23 cellular contexts compared by ENCODE assay signal in the genomic region with DNA sequence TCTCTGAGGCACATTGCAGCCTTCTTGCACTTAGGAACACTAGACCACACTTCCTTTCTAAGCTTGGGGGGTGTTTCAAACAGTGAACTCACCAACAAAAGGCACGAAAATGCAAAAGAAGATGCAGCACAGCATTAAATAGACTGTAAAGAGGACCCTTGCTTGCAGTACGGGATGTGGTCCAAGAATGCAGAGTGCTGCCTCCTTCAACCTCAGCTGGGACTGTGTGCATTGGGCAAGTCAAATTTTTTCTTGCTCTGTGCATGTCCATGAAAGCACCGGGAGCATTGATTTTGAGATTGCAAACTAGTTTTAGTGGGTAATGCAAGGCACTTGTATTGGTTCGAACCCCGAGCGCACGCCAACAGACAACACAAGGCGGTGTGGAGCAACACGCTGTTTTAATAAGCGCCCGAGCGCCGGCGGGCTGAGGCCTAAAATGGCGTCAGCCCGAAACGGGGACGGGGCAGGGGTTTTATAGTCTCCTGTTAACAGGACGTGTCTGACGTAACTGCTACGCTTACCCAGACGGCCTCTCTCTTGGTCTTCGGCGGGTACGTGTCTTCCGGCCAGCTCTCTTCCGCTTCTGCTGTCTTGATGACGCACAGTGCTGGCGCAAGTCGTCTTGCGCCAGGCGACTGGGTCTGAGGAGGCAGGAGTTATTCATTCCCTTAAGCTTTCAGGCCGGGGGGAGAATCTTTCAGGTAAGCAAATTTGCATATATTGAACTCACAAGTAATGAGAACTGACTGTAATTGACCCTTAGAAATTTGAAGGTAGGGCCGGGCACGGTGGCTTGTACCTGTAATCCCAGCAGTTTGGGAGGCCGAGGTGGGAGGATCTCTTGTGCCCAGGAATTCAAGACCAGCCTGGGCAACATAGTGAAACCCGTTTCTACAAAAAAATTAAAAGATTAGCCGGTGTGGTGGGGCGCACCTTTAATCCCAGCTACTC. TPM values are rescaled to one million over a fixed set of nuclear protein-coding genes. Genes with fewer than 3 reads are reported as not detected.
DNase-seq lines count a peak whose midpoint lies in the region; ATAC-seq, FAIRE-seq and TF ChIP-seq lines count a peak whose summit lies in the region.
"Had no signal": no experiment of that assay in that cellular context is flagged by ENCODE, and none has a peak within 500 bp of the region (broad histone marks: within the 10 kb centered on the region; RNA-seq: fewer than 3 reads in every experiment).

No MANE protein-coding gene starts in this region.

- H2BK120ac ChIP-seq in H1 (replicated peaks; ENCODE audit: low read depth, low read length) = peak overlapping the region; percentile 66

- H3K9me3 ChIP-seq in HUES48 (ENCODE audit: control insufficient read depth, insufficient read depth, low read length) (peaks cover 4% of the 10 kb centered on the region; the same call in 1 of the 2 replicates), H1 (ENCODE audit: insufficient read depth in 2 of 2, low read depth in 1 of 2, low read length in 1 of 2) (peaks cover 0 to 6% of the 10 kb centered on the region in 2 experiments; a peak in 1 of 4 replicates), neural progenitor cell (ENCODE audit: low read depth) (no peaks in the 10 kb centered on the region)

- no peak overlapping the region for H2BK5ac ChIP-seq in H1 (ENCODE audit: low read depth, low read length)

- no peak overlapping the region for H3K23ac ChIP-seq in H1 (ENCODE audit: insufficient read length)

- H3K36me3 Mint-ChIP-seq in GM23338 (ENCODE audit: low read depth) = peaks cover 6% of the 10 kb centered on the region; the same call in 1 of the 3 replicates
- H3K36me3 Mint-ChIP-seq in neural progenitor cell = peaks cover 2% of the 10 kb centered on the region
- H3K36me3 Mint-ChIP-seq: CD4-positive, CD25-positive, alpha-beta regulatory T cell had no signal

- H4K20me1 ChIP-seq in GM23338 (replicated peaks; ENCODE audit: insufficient read depth) = no peaks in the 10 kb centered on the region
- H4K20me1 ChIP-seq in H1 (replicated peaks in 1 of 2; ENCODE audit: control insufficient read depth in 1 of 2, insufficient read depth in 2 of 2, low read length in 2 of 2) = no peaks in the 10 kb centered on the region
- H4K20me1 ChIP-seq in neural progenitor cell (ENCODE audit: low read depth) = no peaks in the 10 kb centered on the region

- no peak overlapping the region for H3K4me3 Mint-ChIP-seq in GM23338
- H3K4me3 Mint-ChIP-seq in neural progenitor cell = no peak overlapping the region
- H3K4me3 Mint-ChIP-seq: CD4-positive, CD25-positive, alpha-beta regulatory T cell; HFFc6 had no signal

- H2BK15ac ChIP-seq in H1 (ENCODE audit: low read length) = peak overlapping the region; percentile 74; the same call in 1 of the 2 replicates

- no peak overlapping the region for H2BK20ac ChIP-seq in H1 (ENCODE audit: low read length)

- H2AFZ ChIP-seq in GM23338 (peak overlapping the region; percentile 61), H1 (ENCODE audit: low read length) (peak overlapping the region; percentile 90), neural progenitor cell (replicated peaks) (peak overlapping the region; percentile 44)
- H2AFZ ChIP-seq: GM23248 had no signal

- no peak for TF ChIP-seq CTCF in GM23338 (conservative IDR thresholded peaks at IDR 0.05; ENCODE audit: low read depth in 2 of 2)
- TF ChIP-seq CTCF in H1 (IDR thresholded peaks at IDR 0.05; ENCODE audit: control extremely low read depth in 1 of 3, insufficient read depth in 1 of 3, low read depth in 1 of 3, low read length in 3 of 3) = no peak
- TF ChIP-seq CTCF in neural progenitor cell (IDR thresholded peaks at IDR 0.05) = no peak
- no peak for TF ChIP-seq CTCF in GM13976 (IDR thresholded peaks at IDR 0.05; ENCODE audit: borderline replicate concordance, control extremely low read depth, extremely low read depth, insufficient read depth, missing control alignments)

- H3K27me3 Mint-ChIP-seq in GM23338 (ENCODE audit: insufficient read depth, low read depth, poor library complexity) (peaks cover 4% of the 10 kb centered on the region), neural progenitor cell (ENCODE audit: insufficient read depth, low read depth) (peaks cover 7% of the 10 kb centered on the region)

- H3K9me3 Mint-ChIP-seq in GM23338 (peaks cover 11% of the 10 kb centered on the region; the same call in 2 of the 3 replicates), neural progenitor cell (peaks cover 14% of the 10 kb centered on the region)

- no peaks in the 10 kb centered on the region; the same call in 1 of the 2 replicates for H3K9me2 ChIP-seq in GM23338 (ENCODE audit: insufficient read depth)

- H3K4ac ChIP-seq in H1 (replicated peaks; ENCODE audit: insufficient read length, low read depth, low read length) = no peak overlapping the region

- H3K36me3 ChIP-seq in GM23338 (ENCODE audit: insufficient read depth) (no peaks in the 10 kb centered on the region), HUES48 (ENCODE audit: control insufficient read depth, insufficient read depth, low read length) (no peaks in the 10 kb centered on the region), H1 (ENCODE audit: control insufficient read depth in 2 of 4, insufficient read depth in 4 of 4, low read length in 3 of 4) (no peaks in the 10 kb centered on the region), neural progenitor cell (no peaks in the 10 kb centered on the region)
- H3K36me3 ChIP-seq: BE2C had no signal

- no peak for ATAC-seq in GM23338
- ATAC-seq: GM12878, HCT116 had no signal

- H3K27me3 ChIP-seq in GM23338 (ENCODE audit: insufficient read depth) (no peaks in the 10 kb centered on the region), HUES48 (ENCODE audit: control insufficient read depth, insufficient read depth, low read length) (no peaks in the 10 kb centered on the region), H1 (replicated peaks in 1 of 4; ENCODE audit: control insufficient read depth in 3 of 4, extremely low read depth in 1 of 4, insufficient read depth in 3 of 4, low read length in 3 of 4) (no peaks in the 10 kb centered on the region), neural progenitor cell (no peaks in the 10 kb centered on the region)

- no peak overlapping the region; the same call in 1 of the 2 replicates for H2AK5ac ChIP-seq in H1 (ENCODE audit: low read depth, low read length)

- peak overlapping the region; percentile 38 for H3K18ac ChIP-seq in H1 (ENCODE audit: extremely low read depth, low read length)

- H3K23me2 ChIP-seq in H1 (ENCODE audit: low read depth, low read length) = no peaks in the 10 kb centered on the region

- H3K4me1 Mint-ChIP-seq in GM23338 (peaks cover 20% of the 10 kb centered on the region), neural progenitor cell (peaks cover 11% of the 10 kb centered on the region)

- H4K5ac ChIP-seq in H1 (ENCODE audit: insufficient read length, low read depth, low read length) = no peak overlapping the region

- H3K4me1 ChIP-seq in GM23338 (ENCODE audit: insufficient read depth) (peaks cover 9% of the 10 kb centered on the region), HUES48 (ENCODE audit: control insufficient read depth, insufficient read depth, low read length) (peaks cover 18% of the 10 kb centered on the region), H1 (replicated peaks in 1 of 4; ENCODE audit: control insufficient read depth in 3 of 4, insufficient read depth in 4 of 4, low read length in 3 of 4) (peaks cover 0 to 12% (median 9%) of the 10 kb centered on the region in 4 experiments; a peak in 6 of 7 replicates), neural progenitor cell (no peaks in the 10 kb centered on the region)
- H3K4me1 ChIP-seq: BE2C, Caco-2 had no signal

- H3K4me3 ChIP-seq in GM23338 (0 out of 2 replicates have a peak overlapping the region, but pooled peaks have one; percentile 17), HUES48 (ENCODE audit: low read depth, low read length) (0 out of 2 replicates have a peak overlapping the region, but pooled peaks have one; percentile 14), H1 (ENCODE audit: extremely low read depth in 1 of 4, insufficient read depth in 2 of 4, low read depth in 3 of 4, low read length in 4 of 4) (peak overlapping the region in 1 of 4 experiments; percentile 33; a peak in 1 of 8 replicates), neural progenitor cell (no peak overlapping the region)
- H3K4me3 ChIP-seq: GM12878, GM23248 had no signal

- WGBS in H1 (ENCODE audit: extremely low coverage in 1 of 2, insufficient coverage in 1 of 2, insufficient read length in 1 of 2, insufficient replicate concordance in 2 of 2, low coverage in 1 of 2, low lambda C conversion rate in 2 of 2, missing lambda C conversion rate in 1 of 2), 2 experiments = 92% methylated on average over 36 of the region's 39 CpGs; no CpG with 5 or more reads in 1 of the 2 experiments

- no peak overlapping the region for H3K14ac ChIP-seq in H1 (ENCODE audit: insufficient read length)

- H3K27ac ChIP-seq in GM23338 (ENCODE audit: low read depth) = no peak overlapping the region
- H3K27ac ChIP-seq in HUES48 (ENCODE audit: low read depth, low read length) = peak overlapping the region; percentile 4
- no peak overlapping the region for H3K27ac ChIP-seq in H1 (ENCODE audit: low read depth, low read length)
- H3K27ac ChIP-seq in neural progenitor cell = no peak overlapping the region
- H3K27ac ChIP-seq: GM23248 had no signal

- no peak overlapping the region for H3K9ac ChIP-seq in HUES48 (ENCODE audit: low read depth, low read length)
- no peak overlapping the region; a peak in 1 of 7 replicates for H3K9ac ChIP-seq in H1 (replicated peaks in 1 of 4; ENCODE audit: extremely low read depth in 1 of 4, low read depth in 3 of 4, low read length in 3 of 4)
- H3K9ac ChIP-seq in neural progenitor cell = no peak overlapping the region
- H3K9ac ChIP-seq: GM23248 had no signal

- no peak for TF ChIP-seq EP300 in H1 (IDR thresholded peaks at IDR 0.05; ENCODE audit: borderline replicate concordance in 1 of 2, low read depth in 2 of 2, low read length in 2 of 2)

- in situ Hi-C loops in GM13976 (cut with MboI; ENCODE audit: low sequenced_read_pairs, unreplicated experiment) = no loop called here

- DNase-seq in GM23338 (ENCODE audit: low spot score) = no peak
- no peak for DNase-seq in H1 (ENCODE audit: low read depth in 1 of 2, low spot score in 2 of 2)
- no peak for DNase-seq in neural progenitor cell (ENCODE audit: low spot score)
- no peak for DNase-seq in NCI-H1092 treated with DMSO at 0.1 percent for 48 hours (lab: John Stamatoyannopoulos, UW)
- DNase-seq in activated T-cell treated with anti-CD3 and anti-CD28 coated beads for 4 hours = no peak
- DNase-seq in stimulated activated CD4-positive, alpha-beta T cell treated with anti-CD3 and anti-CD28 coated beads, Interleukin-4, amount 100 ng/mL, for 24 hours = no peak
- DNase-seq in GM13976 (ENCODE audit: low spot score) = no peak
- DNase-seq: ACHN; BE2C; C1 segment of cervical spinal cord; Caco-2; CD4-positive, CD25-positive, alpha-beta regulatory T cell; DMS153; DND-41; EL; GM23248; HFFc6 had no signal

- H3K56ac ChIP-seq in H1 (replicated peaks; ENCODE audit: insufficient read length, low read depth, low read length) = no peak overlapping the region

- TF ChIP-seq RAD21 in H1 (IDR thresholded peaks at IDR 0.05 in 1 of 2, conservative IDR thresholded peaks at IDR 0.05 in 1 of 2; ENCODE audit: low read depth in 2 of 2, low read length in 2 of 2) = no peak

- CTCF ChIA-PET in H1 (lab: Charles Lee; ENCODE audit: partially characterized antibody) = interaction anchor here (0.6 to 1.0 kb wide), 4 partner anchors 8 to 127 kb away, joined by 3 read pairs; no protein-coding TSS in a partner anchor

- H4K91ac ChIP-seq in H1 (replicated peaks; ENCODE audit: insufficient read length, low read length) = no peak overlapping the region

- no peak for FAIRE-seq in H1 (lab: Jason Lieb, UNC)
- FAIRE-seq: A204.1, D721Med, GM12878, GM19239 had no signal

- H3F3A ChIP-seq in GM23338 (replicated peaks; ENCODE audit: low read depth) (no peaks in the 10 kb centered on the region), neural progenitor cell (ENCODE audit: low read depth) (no peaks in the 10 kb centered on the region)

- no peaks in the 10 kb centered on the region for H3K79me2 ChIP-seq in GM23338 (replicated peaks; ENCODE audit: insufficient read depth)
- no peaks in the 10 kb centered on the region for H3K79me2 ChIP-seq in H1 (ENCODE audit: control insufficient read depth in 1 of 2, insufficient read depth in 2 of 2, low read length in 2 of 2)
- no peaks in the 10 kb centered on the region for H3K79me2 ChIP-seq in neural progenitor cell (ENCODE audit: low read depth)

- H4K8ac ChIP-seq in H1 (ENCODE audit: extremely low read depth, insufficient read depth, low read length) = no peak overlapping the region

- no peaks in the 10 kb centered on the region for H3K79me1 ChIP-seq in H1 (ENCODE audit: low read depth, low read length)

- H3K4me2 ChIP-seq in GM23338 = peak overlapping the region; percentile 37
- H3K4me2 ChIP-seq in H1 (ENCODE audit: insufficient read depth in 1 of 2, low read depth in 2 of 2, low read length in 2 of 2) = peak overlapping the region; percentile 10 to 16; a peak in 1 of 4 replicates
- H3K4me2 ChIP-seq in neural progenitor cell = no peak overlapping the region

- peak overlapping the region; percentile 31; the same call in 1 of the 2 replicates for H2BK12ac ChIP-seq in H1 (ENCODE audit: low read depth, low read length)

- H3K27ac Mint-ChIP-seq in GM23338 = peak overlapping the region; percentile 56; the same call in 1 of the 2 replicates
- H3K27ac Mint-ChIP-seq in neural progenitor cell = no peak overlapping the region
- H3K27ac Mint-ChIP-seq: CD4-positive, CD25-positive, alpha-beta regulatory T cell; HFFc6 had no signal

- POLR2A ChIA-PET in H1 (lab: Charles Lee; ENCODE audit: partially characterized antibody) = interaction anchor here (0.8 to 1.7 kb wide), 3 partner anchors 19 to 180 kb away, joined by 3 to 6 read pairs (median 3); a partner anchor contains a TSS

- TF ChIP-seq POLR2A in H1 (IDR thresholded peaks at IDR 0.05; ENCODE audit: control extremely low read depth in 1 of 2, low read depth in 2 of 2, low read length in 2 of 2) = no peak

RNA-seq across cellular contexts. Expression of a gene that starts 18.7 kb away (rescaled TPM):
- 25.3 and 30.4 TPM in 2 replicates for total RNA-seq in GM23338 (2014; rRNA removed; shearing (Covaris generic))
- 8.8 and 9.6 TPM in 2 replicates for polyA plus RNA-seq in GM23338 (2016; fragmentation: Nextera tagmentation; extraction: Ambion mirVana)
- 25.3 and 26.2 TPM in 2 replicates for total RNA-seq in H1 (2021; fragmentation: NEBNext Ultra II Directional; extraction: Animal tissue kit (Norgen Biotek cat#: 25700))
- polyA plus RNA-seq in H1 (2011; rRNA removed) = 43.7 and 46.1 TPM in 2 replicates
- polyA plus RNA-seq in H1 (2011; cell fraction: cytosol; rRNA removed) = 33.6 TPM
- polyA plus RNA-seq in H1 (2011; cell fraction: nucleus; rRNA removed) = 37.7 TPM
- polyA plus RNA-seq in H1 (2012, experiment 1 of 2) = 15.3 to 26.8 TPM (median 25.1 TPM) in 4 replicates
- polyA plus RNA-seq in H1 (2012, experiment 2 of 2) = 17.4 TPM
- polyA plus RNA-seq in H1 (2013, experiment 1 of 2) = 14.2 TPM
- polyA plus RNA-seq in H1 (2013, experiment 2 of 2) = 15.0 TPM
- 79.3 and 83.1 TPM in 2 replicates for polyA minus RNA-seq in H1 (2011; rRNA and poly(A)+ RNA removed)
- polyA minus RNA-seq in H1 (2011; cell fraction: cytosol; rRNA and poly(A)+ RNA removed) = 34.9 TPM
- polyA minus RNA-seq in H1 (2011; cell fraction: nucleus; rRNA and poly(A)+ RNA removed) = 85.0 TPM
- 13.7 and 23.1 TPM in 2 replicates for total RNA-seq in neural progenitor cell (ENCODE audit: low replicate concordance)
